ENCODE assay signal across 14 cellular contexts in genomic region chr10:58818889-58819288, GRCh38.
DNase-seq lines count a peak whose midpoint lies in the region; ATAC-seq and TF ChIP-seq lines count a peak whose summit lies in the region.
"Had no signal": no experiment of that assay in that cellular context is flagged by ENCODE, and none has a peak within 500 bp of the region (broad histone marks: within the 10 kb centered on the region; RNA-seq: fewer than 3 reads in every experiment).

No MANE protein-coding gene starts in this region.

- no peak overlapping the region for H2BK5ac ChIP-seq in mesenchymal stem cell (ENCODE audit: low read depth, low read length, poor library complexity, severe bottlenecking)

- no peak overlapping the region for H3K4me2 ChIP-seq in mesenchymal stem cell (ENCODE audit: low read length, poor library complexity, severe bottlenecking)

- H3K4ac ChIP-seq in mesenchymal stem cell (ENCODE audit: low read depth in 1 of 2, low read length in 2 of 2) = no peak overlapping the region

- H3K4me1 ChIP-seq in mesenchymal stem cell (ENCODE audit: control insufficient read depth, insufficient read depth, low read depth, low read length) = peaks cover 3% of the 10 kb centered on the region
- H3K4me1 ChIP-seq: parathyroid adenoma had no signal

- H3K18ac ChIP-seq in mesenchymal stem cell (ENCODE audit: low read depth in 1 of 2, low read length in 2 of 2) = no peak overlapping the region

- no peak overlapping the region for H2AFZ ChIP-seq in mesenchymal stem cell (ENCODE audit: low read depth, low read length)
- H2AFZ ChIP-seq: parathyroid adenoma had no signal

- H3K14ac ChIP-seq in mesenchymal stem cell (ENCODE audit: low read length in 2 of 2) = no peak overlapping the region

- DNase-seq in DMS153 (lab: John Stamatoyannopoulos, UW) (peak; percentile 40), LNCaP clone FGC (ENCODE audit: low read depth) (peak; percentile 70), brain microvascular endothelial cell (peak; percentile 59), mesenchymal stem cell (peak; percentile 74), NCI-H2227 treated with DMSO at 0.1 percent for 48 hours (lab: John Stamatoyannopoulos, UW) (no peak), UCSD-AML1 (lab: John Stamatoyannopoulos, UW; ENCODE audit: unreplicated experiment) (no peak)
- DNase-seq: activated CD8-positive, alpha-beta memory T cell treated with anti-CD3 and anti-CD28 coated beads, Interleukin-2, amount 50 U/mL, for 48 hours; amygdala; foreskin melanocyte; KG1; thyroid gland had no signal

- H2BK12ac ChIP-seq in mesenchymal stem cell (ENCODE audit: low read length in 2 of 2) = no peak overlapping the region

- H2BK15ac ChIP-seq in mesenchymal stem cell (ENCODE audit: low read depth, poor library complexity, severe bottlenecking) = no peak overlapping the region

- in situ Hi-C loops in brain microvascular endothelial cell (cut with HindIII; ENCODE audit: low pct_ligation_motif_present, low sequenced_read_pairs) = no loop called here

- peaks cover 7% of the 10 kb centered on the region for H3K79me1 ChIP-seq in mesenchymal stem cell (replicated peaks; ENCODE audit: low read length, poor library complexity, severe bottlenecking)

- H2BK120ac ChIP-seq in mesenchymal stem cell (ENCODE audit: low read depth, low read length) = no peak overlapping the region

- no peak overlapping the region for H3K4me3 ChIP-seq in LNCaP clone FGC (ENCODE audit: low read depth, low read length)
- H3K4me3 ChIP-seq in brain microvascular endothelial cell (ENCODE audit: low read depth, low read length) = no peak overlapping the region
- no peak overlapping the region for H3K4me3 ChIP-seq in mesenchymal stem cell (ENCODE audit: insufficient read depth in 1 of 2, low read depth in 1 of 2, low read length in 2 of 2)
- H3K4me3 ChIP-seq: thyroid gland had no signal

- WGBS in mesenchymal stem cell = 0% methylated on average over 1 of the region's 1 CpG

- no peaks in the 10 kb centered on the region for H3K27me3 ChIP-seq in brain microvascular endothelial cell (replicated peaks)
- H3K27me3 ChIP-seq in mesenchymal stem cell (ENCODE audit: control insufficient read depth in 1 of 2, insufficient read depth in 1 of 2, low read length in 2 of 2) = no peaks in the 10 kb centered on the region
- H3K27me3 ChIP-seq: thyroid gland had no signal

- no peak overlapping the region for H4K91ac ChIP-seq in mesenchymal stem cell (ENCODE audit: low read length)

- no peak for ATAC-seq in HG03520 (IDR thresholded peaks at IDR 0.05; ENCODE audit: unreplicated experiment)
- ATAC-seq in GM18517 (IDR thresholded peaks at IDR 0.05; ENCODE audit: unreplicated experiment) = no peak

- no peak overlapping the region for H3K23ac ChIP-seq in mesenchymal stem cell (ENCODE audit: low read length in 2 of 2)

- H3K27ac ChIP-seq in brain microvascular endothelial cell (no peak overlapping the region), mesenchymal stem cell (ENCODE audit: low read length, poor library complexity, severe bottlenecking) (no peak overlapping the region)
- H3K27ac ChIP-seq: parathyroid adenoma, thyroid gland had no signal

- H3K36me3 ChIP-seq in brain microvascular endothelial cell (replicated peaks) = no peaks in the 10 kb centered on the region
- peaks cover 9 to 88% of the 10 kb centered on the region in 2 experiments for H3K36me3 ChIP-seq in mesenchymal stem cell (ENCODE audit: control insufficient read depth in 1 of 2, insufficient read depth in 2 of 2, low read depth in 1 of 2, low read length in 2 of 2)
- H3K36me3 ChIP-seq: thyroid gland had no signal

- H3K9me3 ChIP-seq in mesenchymal stem cell (ENCODE audit: control insufficient read depth, low read length) = no peaks in the 10 kb centered on the region
- H3K9me3 ChIP-seq: thyroid gland had no signal

- H3K9ac ChIP-seq in mesenchymal stem cell (ENCODE audit: low read length) = peak overlapping the region; percentile 6
- H3K9ac ChIP-seq: parathyroid adenoma had no signal

- TF ChIP-seq CTCF in LNCaP clone FGC (IDR thresholded peaks at IDR 0.05; ENCODE audit: control insufficient read depth, extremely low read depth, insufficient read depth) (peak; percentile 10; the same call in 1 of the 2 replicates), brain microvascular endothelial cell (IDR thresholded peaks at IDR 0.05; ENCODE audit: low read depth, low read length, missing control alignments) (peak; percentile 13)

- H4K8ac ChIP-seq in mesenchymal stem cell (ENCODE audit: low read length) = no peak overlapping the region

- H2AK5ac ChIP-seq in mesenchymal stem cell (ENCODE audit: low read length, severe bottlenecking) = no peak overlapping the region

Comparison
In these comparisons a context has a peak if more than half of its experiments do, and no peak if none do; other contexts are left out.
1. DNase-seq: peak in DMS153 (single experiment), LNCaP clone FGC (single experiment), brain microvascular endothelial cell (single experiment) and mesenchymal stem cell (single experiment); none in NCI-H2227 treated with DMSO at 0.1 percent for 48 hours (single experiment) and UCSD-AML1 (single experiment).